In the genomic region with DNA sequence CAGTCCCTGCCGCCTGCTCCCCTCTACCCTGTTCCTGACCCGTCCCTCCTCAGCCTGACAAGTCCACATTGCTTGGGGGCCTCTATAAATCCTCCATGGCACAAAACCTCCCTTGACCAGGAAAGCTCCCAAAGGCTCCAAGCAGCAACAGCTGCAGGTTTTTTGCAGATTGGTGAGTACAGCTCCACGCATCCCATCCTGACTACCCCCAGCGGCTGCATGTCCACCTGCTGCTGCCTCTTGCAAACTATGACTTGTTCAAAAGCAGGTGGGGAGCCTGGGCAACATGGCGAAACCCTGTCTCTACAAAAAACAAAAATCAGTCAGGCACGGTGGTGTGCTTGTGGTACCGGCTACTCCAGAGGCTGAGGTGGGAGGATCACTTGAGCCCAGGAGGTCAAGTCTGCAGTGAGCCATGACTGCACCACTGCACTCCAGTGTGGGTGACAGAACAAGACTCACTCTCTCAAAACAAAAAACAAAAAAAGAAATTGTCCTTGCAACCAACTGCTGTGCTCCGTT, we compare ENCODE assay signal across 16 cellular contexts.
A peak's percentile ranks its signal among the peaks of the same experiment; 100 is the strongest.
DNase-seq lines count a peak whose midpoint lies in the region; ATAC-seq, FAIRE-seq and TF ChIP-seq lines count a peak whose summit lies in the region.
"Had no signal": no experiment of that assay in that cellular context is flagged by ENCODE, and none has a peak within 500 bp of the region (broad histone marks: within the 10 kb centered on the region; RNA-seq: fewer than 3 reads in every experiment).

No MANE protein-coding gene starts in this region.

- H3F3A ChIP-seq in neural progenitor cell (ENCODE audit: low read depth) = peaks cover 17% of the 10 kb centered on the region

- H3K4me3 ChIP-seq in neural progenitor cell (no peak overlapping the region), lower leg skin (ENCODE audit: low read depth, poor library complexity, severe bottlenecking) (no peak overlapping the region)
- H3K4me3 ChIP-seq: gastroesophageal sphincter, upper lobe of left lung had no signal

- no peak overlapping the region for H2AFZ ChIP-seq in neural progenitor cell (replicated peaks)

- no peaks in the 10 kb centered on the region for H3K9me3 Mint-ChIP-seq in brain
- no peaks in the 10 kb centered on the region for H3K9me3 Mint-ChIP-seq in neural progenitor cell

- intact Hi-C loops in lower leg skin (cut with DNase I; ENCODE audit: low total_unique reads) = no loop called here

- 95 to 97% methylated on average over 8 of the region's 8 CpGs for WGBS in lower leg skin, 2 donors

- peak overlapping the region in 3 of 5 experiments; percentile 56 to 81 (median 63) for H3K27ac Mint-ChIP-seq in brain
- peak overlapping the region; percentile 21 for H3K27ac Mint-ChIP-seq in neural progenitor cell

- peaks cover 44% of the 10 kb centered on the region for H3K4me1 ChIP-seq in neural progenitor cell

- no peaks in the 10 kb centered on the region for H3K36me3 ChIP-seq in neural progenitor cell

- no peaks in the 10 kb centered on the region for H3K27me3 ChIP-seq in neural progenitor cell
- H3K27me3 ChIP-seq: gastroesophageal sphincter, upper lobe of left lung had no signal

- H3K79me2 ChIP-seq in neural progenitor cell (ENCODE audit: low read depth) = peaks cover 99% of the 10 kb centered on the region

- FAIRE-seq in GM12891 (lab: Jason Lieb, UNC) = peak; percentile 51

- H3K4me2 ChIP-seq in neural progenitor cell = no peak overlapping the region

- H3K27me3 Mint-ChIP-seq in brain (no peaks in the 10 kb centered on the region), neural progenitor cell (ENCODE audit: insufficient read depth, low read depth) (peaks cover 7% of the 10 kb centered on the region)

- no peak overlapping the region for H3K9ac ChIP-seq in neural progenitor cell

- ATAC-seq in GM21381 (IDR thresholded peaks at IDR 0.05; ENCODE audit: unreplicated experiment) = no peak
- ATAC-seq: gastroesophageal sphincter had no signal

- no peak for TF ChIP-seq CTCF in brain (conservative IDR thresholded peaks at IDR 0.05)
- no peak for TF ChIP-seq CTCF in neural progenitor cell (IDR thresholded peaks at IDR 0.05)
- TF ChIP-seq CTCF in lower leg skin (IDR thresholded peaks at IDR 0.05) = no peak

- no peaks in the 10 kb centered on the region for H3K9me3 ChIP-seq in neural progenitor cell (ENCODE audit: low read depth)
- H3K9me3 ChIP-seq: gastroesophageal sphincter, upper lobe of left lung had no signal

- peaks cover 99% of the 10 kb centered on the region for H4K20me1 ChIP-seq in neural progenitor cell (ENCODE audit: low read depth)

- H3K4me1 Mint-ChIP-seq in brain (peaks cover 92% of the 10 kb centered on the region), neural progenitor cell (peaks cover 49% of the 10 kb centered on the region)

- peaks cover 17% of the 10 kb centered on the region for H3K36me3 Mint-ChIP-seq in brain
- H3K36me3 Mint-ChIP-seq in neural progenitor cell = peaks cover 8% of the 10 kb centered on the region

- TF ChIP-seq POLR2A in GM12891 (IDR thresholded peaks at IDR 0.05; ENCODE audit: low read depth, low read length) (no peak), lower leg skin (IDR thresholded peaks at IDR 0.05) (no peak)

- H3K4me3 Mint-ChIP-seq in brain (no peak overlapping the region), neural progenitor cell (no peak overlapping the region)

- peak; percentile 7 for DNase-seq in DMS79 (lab: John Stamatoyannopoulos, UW)
- no peak for DNase-seq in DMS79 treated with DMSO at 0.1 percent for 48 hours (lab: John Stamatoyannopoulos, UW)
- no peak for DNase-seq in GM12891 (ENCODE audit: insufficient read length, low spot score)
- DNase-seq in neural progenitor cell (ENCODE audit: low spot score) = no peak
- no peak for DNase-seq in lower leg skin (ENCODE audit: low spot score in 2 of 2)
- DNase-seq in NCI-H510A treated with DMSO at 0.1 percent for 48 hours (lab: John Stamatoyannopoulos, UW) = no peak
- DNase-seq: 8988T; activated gamma-delta T cell treated with Interleukin-2 at 50 U/mL for 16 hours; C1 segment of cervical spinal cord; cortex of kidney; stimulated activated CD4-positive, alpha-beta T cell treated with anti-CD3 and anti-CD28 coated beads, Interleukin-12 subunit alpha, Interleukin-12 subunit beta, amount 100 ng/mL, for 4 hours; stimulated activated naive CD4-positive, alpha-beta T cell; upper lobe of left lung had no signal

- no peak overlapping the region for H3K27ac ChIP-seq in neural progenitor cell
- H3K27ac ChIP-seq: gastroesophageal sphincter, upper lobe of left lung had no signal

TF ChIP-seq in GM12891, 5 proteins besides CTCF, POLR2A, EP300 and RAD21:
- no peak for TF ChIP-seq SPI1 (IDR thresholded peaks at IDR 0.05; ENCODE audit: low read depth, low read length)
- TF ChIP-seq POLR2AphosphoS5 (IDR thresholded peaks at IDR 0.05; ENCODE audit: low read depth, low read length) = no peak
- peak; percentile 7 for TF ChIP-seq PAX5 (IDR thresholded peaks at IDR 0.05; ENCODE audit: insufficient read depth, low read length, severe bottlenecking)
- TF ChIP-seq TAF1 (IDR thresholded peaks at IDR 0.05; ENCODE audit: low read depth, low read length) = no peak
- TF ChIP-seq POU2F2 (IDR thresholded peaks at IDR 0.05; ENCODE audit: low read depth, low read length) = no peak
